ENCODE assay signal across 8 cellular contexts in genomic region chr9:129549684-129550083, GRCh38.
DNase-seq lines count a peak whose midpoint lies in the region; ATAC-seq and TF ChIP-seq lines count a peak whose summit lies in the region.

No MANE protein-coding gene starts in this region.

- peaks cover 28% of the 10 kb centered on the region for H3K27me3 Mint-ChIP-seq in activated T-helper 17 cell treated with anti-CD3 and anti-CD28 coated beads, Interleukin-2, amount 50 U/mL, for 72 hours

- TF ChIP-seq CTCF in cardiac muscle cell (IDR thresholded peaks at IDR 0.05; ENCODE audit: low read depth, low read length), result no peak
- no peak for TF ChIP-seq CTCF in osteoblast (IDR thresholded peaks at IDR 0.05; ENCODE audit: extremely low read depth, low read depth, low read length)

- ATAC-seq in activated T-helper 17 cell treated with anti-CD3 and anti-CD28 coated beads, Interleukin-2, amount 50 U/mL, for 72 hours (replicated peaks), result no peak
- ATAC-seq in HG02840 (IDR thresholded peaks at IDR 0.05; ENCODE audit: low FRiP score, unreplicated experiment), result no peak

- H3K4me1 ChIP-seq in cardiac muscle cell (ENCODE audit: low read depth), result no peaks in the 10 kb centered on the region
- peaks cover 21% of the 10 kb centered on the region for H3K4me1 ChIP-seq in osteoblast (ENCODE audit: insufficient read depth, low read length)

- H3K4me3 Mint-ChIP-seq in activated T-helper 17 cell treated with anti-CD3 and anti-CD28 coated beads, Interleukin-2, amount 50 U/mL, for 72 hours, result peak overlapping the region; percentile 64

- H3K4me1 Mint-ChIP-seq in activated T-helper 17 cell treated with anti-CD3 and anti-CD28 coated beads, Interleukin-2, amount 50 U/mL, for 72 hours, result no peaks in the 10 kb centered on the region

- peak overlapping the region; percentile 77 for H3K4me2 ChIP-seq in osteoblast (ENCODE audit: insufficient read depth, low read length)

- H3K79me2 ChIP-seq in osteoblast (ENCODE audit: insufficient read depth, low read length), result no peaks in the 10 kb centered on the region

- DNase-seq in C1 segment of cervical spinal cord (lab: John Stamatoyannopoulos, UW) (peak in 10 of 14 donors; percentile 38 to 80 (median 53)), cardiac muscle cell (ENCODE audit: low read depth in 1 of 2, low spot score in 1 of 2) (peak in 1 of 2 donors; percentile 74), osteoblast (ENCODE audit: insufficient read length, low spot score, missing footprints) (no peak), NCI-H128 (lab: John Stamatoyannopoulos, UW; ENCODE audit: unreplicated experiment) (no peak), Kasumi-1 (lab: John Stamatoyannopoulos, UW) (no peak)
- DNase-seq in activated effector memory CD4-positive, alpha-beta T cell treated with anti-CD3 and anti-CD28 coated beads, Interleukin-2, amount 50 U/mL, for 16 hours, result no peak

- no peaks in the 10 kb centered on the region for H3K9me3 ChIP-seq in cardiac muscle cell (ENCODE audit: low read depth)
- H3K9me3 ChIP-seq in osteoblast (ENCODE audit: low read depth, low read length), result no peaks in the 10 kb centered on the region

- no peaks in the 10 kb centered on the region for H3K9me3 Mint-ChIP-seq in activated T-helper 17 cell treated with anti-CD3 and anti-CD28 coated beads, Interleukin-2, amount 50 U/mL, for 72 hours

- no peaks in the 10 kb centered on the region for H3K36me3 ChIP-seq in cardiac muscle cell
- H3K36me3 ChIP-seq in osteoblast (ENCODE audit: insufficient read depth, low read length), result no peaks in the 10 kb centered on the region

- H3K27me3 ChIP-seq in cardiac muscle cell, result no peaks in the 10 kb centered on the region
- no peaks in the 10 kb centered on the region for H3K27me3 ChIP-seq in osteoblast (ENCODE audit: insufficient read depth, low read length)

- no peak overlapping the region for H3K27ac ChIP-seq in cardiac muscle cell
- peak overlapping the region; percentile 53 for H3K27ac ChIP-seq in osteoblast (ENCODE audit: low read depth, low read length)

- H3K36me3 Mint-ChIP-seq in activated T-helper 17 cell treated with anti-CD3 and anti-CD28 coated beads, Interleukin-2, amount 50 U/mL, for 72 hours (ENCODE audit: low read depth), result no peaks in the 10 kb centered on the region

- H2AFZ ChIP-seq in osteoblast (ENCODE audit: low read length), result peak overlapping the region; percentile 59

- H4K20me1 ChIP-seq in osteoblast (ENCODE audit: insufficient read depth, low read length), result no peaks in the 10 kb centered on the region

- peak overlapping the region; percentile 62 for H3K27ac Mint-ChIP-seq in activated T-helper 17 cell treated with anti-CD3 and anti-CD28 coated beads, Interleukin-2, amount 50 U/mL, for 72 hours

- peak overlapping the region; percentile 34 for H3K4me3 ChIP-seq in cardiac muscle cell
- peak overlapping the region; percentile 71 for H3K4me3 ChIP-seq in osteoblast (ENCODE audit: insufficient read depth, low read length)

Comparison
In these comparisons a context has a peak if more than half of its experiments do, and no peak if none do; other contexts are left out.
1. DNase-seq: peak in C1 segment of cervical spinal cord (10 of 14); none in osteoblast (single experiment), NCI-H128 (single experiment), activated effector memory CD4-positive, alpha-beta T cell treated with anti-CD3 and anti-CD28 coated beads, Interleukin-2, amount 50 U/mL, for 16 hours (single experiment) and Kasumi-1 (0 of 2).